In genomic region chr21:45029968-45030636, GRCh38 we compare ENCODE assay signal across 14 cellular contexts. TPM values are rescaled to one million over a fixed set of nuclear protein-coding genes. Genes with fewer than 3 reads are reported as not detected.
DNase-seq lines count a peak whose midpoint lies in the region; ATAC-seq and TF ChIP-seq lines count a peak whose summit lies in the region.
"Had no signal": no experiment of that assay in that cellular context is flagged by ENCODE, and none has a peak within 500 bp of the region (broad histone marks: within the 10 kb centered on the region; RNA-seq: fewer than 3 reads in every experiment).

No MANE protein-coding gene starts in this region.

- H3K27me3 ChIP-seq in H7 (ENCODE audit: control insufficient read depth, insufficient read depth, low read length): no peaks in the 10 kb centered on the region
- peaks cover 2% of the 10 kb centered on the region for H3K27me3 ChIP-seq in adipocyte (replicated peaks; ENCODE audit: control insufficient read depth, insufficient read depth, low read length)
- peaks cover 9% of the 10 kb centered on the region; the same call in 1 of the 2 replicates for H3K27me3 ChIP-seq in iPS-20b (ENCODE audit: insufficient read depth, low read length)
- H3K27me3 ChIP-seq in sigmoid colon: no peaks in the 10 kb centered on the region
- no peaks in the 10 kb centered on the region for H3K27me3 ChIP-seq in vagina

- H3K4me3 ChIP-seq in H7 (ENCODE audit: insufficient read depth, low read depth, low read length) (no peak overlapping the region), adipocyte (ENCODE audit: low read length) (peak overlapping the region; percentile 51), iPS-20b (ENCODE audit: low read length) (peak overlapping the region; percentile 38; the same call in 1 of the 2 replicates), sigmoid colon (no peak overlapping the region), vagina (no peak overlapping the region)

- H3K9me3 ChIP-seq in adipocyte (ENCODE audit: control insufficient read depth, low read length) (peaks cover 2% of the 10 kb centered on the region), iPS-20b (ENCODE audit: insufficient read depth, low read depth, low read length) (no peaks in the 10 kb centered on the region), sigmoid colon (no peaks in the 10 kb centered on the region), vagina (no peaks in the 10 kb centered on the region)

- TF ChIP-seq EP300 in sigmoid colon (IDR thresholded peaks at IDR 0.05): no peak

- DNase-seq in H7 (peak; percentile 93), adipocyte (ENCODE audit: low read depth) (no peak), sigmoid colon (no peak), NCI-H2029 treated with DMSO at 0.1 percent for 48 hours (lab: John Stamatoyannopoulos, UW) (no peak), vagina (ENCODE audit: extremely low spot score in 2 of 2) (no peak)
- DNase-seq: activated CD4-positive, alpha-beta T cell treated with anti-CD3 and anti-CD28 coated beads, Interleukin-2, amount 10 ng/mL, durations not matched to agents 7 days and 5 days; activated naive CD8-positive, alpha-beta T cell treated with anti-CD3 and anti-CD28 coated beads, Interleukin-2, amount 10 ng/mL, durations not matched to agents 7 days and 5 days; activated T-cell treated with anti-CD3 and anti-CD28 coated beads, Interleukin-2, amount 50 U/mL, for 1 hour; NCI-H510A; stimulated activated CD4-positive, alpha-beta T cell treated with anti-CD3 and anti-CD28 coated beads, Interleukin-4, amount 100 ng/mL, for 1 hour had no signal

- whole genome bisulfite sequencing in sigmoid colon, 2 donors: 57 to 73% methylated on average over 24 of the region's 24 CpGs

- no peaks in the 10 kb centered on the region for H3K36me3 ChIP-seq in H7 (replicated peaks; ENCODE audit: control insufficient read depth, insufficient read depth, low read length)
- H3K36me3 ChIP-seq in adipocyte (ENCODE audit: control insufficient read depth, insufficient read depth, low read length, severe bottlenecking): no peaks in the 10 kb centered on the region
- no peaks in the 10 kb centered on the region for H3K36me3 ChIP-seq in iPS-20b (ENCODE audit: insufficient read depth, low read depth, low read length)
- H3K36me3 ChIP-seq in sigmoid colon: no peaks in the 10 kb centered on the region
- no peaks in the 10 kb centered on the region for H3K36me3 ChIP-seq in vagina

- H3K9ac ChIP-seq in adipocyte (ENCODE audit: low read length): peak overlapping the region; percentile 75
- H3K9ac ChIP-seq in iPS-20b (ENCODE audit: low read depth, low read length): peak overlapping the region; percentile 34; the same call in 1 of the 2 replicates

- TF ChIP-seq CTCF in sigmoid colon (IDR thresholded peaks at IDR 0.05): no peak
- TF ChIP-seq CTCF in vagina (IDR thresholded peaks at IDR 0.05): no peak

- intact Hi-C loops in sigmoid colon (cut with DNase I) (no loop called here), vagina (cut with DNase I) (no loop called here)

- H3K4me1 ChIP-seq in adipocyte (ENCODE audit: control insufficient read depth, insufficient read depth, low read length) (peaks cover 54% of the 10 kb centered on the region), iPS-20b (ENCODE audit: insufficient read depth, low read length) (peaks cover 8% of the 10 kb centered on the region; the same call in 1 of the 2 replicates), sigmoid colon (peaks cover 0 to 29% (median 27%) of the 10 kb centered on the region in 4 donors), vagina (peaks cover 43% of the 10 kb centered on the region)

- TF ChIP-seq POLR2A in sigmoid colon (IDR thresholded peaks at IDR 0.05): no peak
- no peak for TF ChIP-seq POLR2A in vagina (IDR thresholded peaks at IDR 0.05)

- no peak overlapping the region for H3K27ac ChIP-seq in iPS-20b (ENCODE audit: low read length)
- H3K27ac ChIP-seq in sigmoid colon: peak overlapping the region in 3 of 4 donors; percentile 21 to 85 (median 33)
- no peak overlapping the region for H3K27ac ChIP-seq in vagina
- H3K27ac ChIP-seq: epithelial cell of prostate had no signal

- no peak for ATAC-seq in GM18517 (IDR thresholded peaks at IDR 0.05; ENCODE audit: unreplicated experiment)
- ATAC-seq in HG03460 (IDR thresholded peaks at IDR 0.05; ENCODE audit: unreplicated experiment): no peak

RNA-seq across cellular contexts. Expression of gene ADARB1, which starts 44.3 kb away (rescaled TPM):
- 5.5 and 8.0 TPM in 2 replicates for total RNA-seq in H7 (2014; rRNA removed; shearing (Covaris generic))
- total RNA-seq in sigmoid colon (100 to 1,000 TPM in 1 of 4 donors, 10 to 100 TPM in 3; 41.3 to 102 (median 71.0) TPM), vagina (19.6 TPM)
- polyA plus RNA-seq in sigmoid colon: 1 to 10 TPM in 2 of 3 donors, under 1 TPM in 1; 0.92 to 7.5 (median 2.4) TPM

Comparison
In these comparisons a context has a peak if more than half of its experiments do, and no peak if none do; other contexts are left out.
1. H3K4me3 ChIP-seq: peak in adipocyte (single experiment) and iPS-20b (single experiment); none in H7 (single experiment), sigmoid colon (0 of 4) and vagina (0 of 2).
2. H3K27ac ChIP-seq: peak in sigmoid colon (3 of 4); none in iPS-20b (single experiment) and vagina (single experiment).